17 cellular contexts compared by ENCODE assay signal in genomic region chr4:152903658-152904057, GRCh38. TPM values are rescaled to one million over a fixed set of nuclear protein-coding genes. Genes with fewer than 3 reads are reported as not detected.
DNase-seq lines count a peak whose midpoint lies in the region; ATAC-seq and TF ChIP-seq lines count a peak whose summit lies in the region.
"Had no signal": no experiment of that assay in that cellular context is flagged by ENCODE, and none has a peak within 500 bp of the region (broad histone marks: within the 10 kb centered on the region; RNA-seq: fewer than 3 reads in every experiment).

No MANE protein-coding gene starts in this region.

- H3K9ac ChIP-seq in PC-3 (ENCODE audit: low read length) (no peak overlapping the region), endodermal cell (ENCODE audit: extremely low read depth, low read length, poor library complexity, severe bottlenecking) (no peak overlapping the region)
- H3K9ac ChIP-seq: BLaER1 treated with 17β-estradiol and CSF1 and Interleukin-3, amounts not matched to agents 10 nM and 100 nM had no signal

- H3K27me3 ChIP-seq in PC-3 (ENCODE audit: low read length) (no peaks in the 10 kb centered on the region), endodermal cell (ENCODE audit: control insufficient read depth, insufficient read depth, low read length, poor library complexity, severe bottlenecking) (no peaks in the 10 kb centered on the region), prostate gland (replicated peaks; ENCODE audit: insufficient read depth) (no peaks in the 10 kb centered on the region), right cardiac atrium (ENCODE audit: control insufficient read depth, insufficient read depth) (no peaks in the 10 kb centered on the region)
- H3K27me3 ChIP-seq: BLaER1 treated with 17β-estradiol and CSF1 and Interleukin-3, amounts not matched to agents 10 nM and 100 nM had no signal

- no peaks in the 10 kb centered on the region for H3K4me1 Mint-ChIP-seq in endodermal cell
- H3K4me1 Mint-ChIP-seq: B cell had no signal

- no peak overlapping the region for H3K4me2 ChIP-seq in PC-3 (ENCODE audit: low read length)
- H3K4me2 ChIP-seq: A549; BLaER1 treated with 17β-estradiol and CSF1 and Interleukin-3, amounts not matched to agents 10 nM and 100 nM had no signal

- CTCF ChIA-PET in PC-3 (lab: Charles Lee): interaction anchor here (0.6 kb wide), 1 partner anchor 67 kb away, joined by 3 read pairs; no protein-coding TSS in a partner anchor

- no peaks in the 10 kb centered on the region for H3K79me2 ChIP-seq in PC-3 (ENCODE audit: low read length)

- peaks cover 4% of the 10 kb centered on the region for H3K9me3 Mint-ChIP-seq in endodermal cell
- H3K9me3 Mint-ChIP-seq: CD4-positive, alpha-beta T cell had no signal

- H3K9me2 ChIP-seq in PC-3 (replicated peaks; ENCODE audit: low read length): no peaks in the 10 kb centered on the region

- TF ChIP-seq CTCF in PC-3 (conservative IDR thresholded peaks at IDR 0.05; ENCODE audit: low read depth, low read length): no peak
- no peak for TF ChIP-seq CTCF in endodermal cell (conservative IDR thresholded peaks at IDR 0.05)
- no peak for TF ChIP-seq CTCF in prostate gland (IDR thresholded peaks at IDR 0.05)

- ATAC-seq in PC-3: peak; percentile 69
- no peak for ATAC-seq in right cardiac atrium
- ATAC-seq in SK-N-SH treated with all-trans-retinoic acid at 6 μM for 48 hours: no peak
- ATAC-seq: A549; CD8-positive, alpha-beta T cell had no signal

- H3K36me3 ChIP-seq in PC-3 (ENCODE audit: low read depth, low read length) (no peaks in the 10 kb centered on the region), endodermal cell (ENCODE audit: control insufficient read depth, insufficient read depth, low read length) (peaks cover 11% of the 10 kb centered on the region), prostate gland (no peaks in the 10 kb centered on the region)

- H3K36me3 Mint-ChIP-seq in endodermal cell (ENCODE audit: low read depth): peaks cover 25% of the 10 kb centered on the region

- DNase-seq in PC-3: no peak
- DNase-seq in endodermal cell: no peak
- DNase-seq in prostate gland (ENCODE audit: low spot score): peak; percentile 48
- DNase-seq in right cardiac atrium: no peak
- DNase-seq: 8988T; AML-193; Caco-2; Calu3; CD4-positive, alpha-beta T cell; CD8-positive, alpha-beta T cell; DMS79 treated with DMSO at 0.1 percent for 48 hours; GF-D8 had no signal

- intact Hi-C loops in PC-3 (cut with micrococcal nuclease): loop anchor here (5.0 kb wide), 2 partner anchors 34 to 41 kb away; partner anchors contain the start of gene FHDC1
- intact Hi-C loops in prostate gland (cut with DNase I): no loop called here
- intact Hi-C loops in right cardiac atrium (cut with DNase I): no loop called here

- H3K4me3 ChIP-seq in PC-3 (ENCODE audit: low read length) (no peak overlapping the region), endodermal cell (ENCODE audit: low read length) (no peak overlapping the region), prostate gland (no peak overlapping the region), right cardiac atrium (ENCODE audit: low read length) (no peak overlapping the region)
- H3K4me3 ChIP-seq: A549; BLaER1 treated with 17β-estradiol and CSF1 and Interleukin-3, amounts not matched to agents 10 nM and 100 nM had no signal

- no peaks in the 10 kb centered on the region for H3K27me3 Mint-ChIP-seq in endodermal cell (ENCODE audit: insufficient read depth)
- H3K27me3 Mint-ChIP-seq: B cell; CD4-positive, alpha-beta T cell had no signal

- no peak for TF ChIP-seq POLR2A in prostate gland (IDR thresholded peaks at IDR 0.05)

- no peak overlapping the region for H2AFZ ChIP-seq in PC-3 (ENCODE audit: low read length)

- POLR2A ChIA-PET in PC-3 (lab: Charles Lee; ENCODE audit: unreplicated experiment): no interaction called here

- peaks cover 4% of the 10 kb centered on the region; the same call in 1 of the 2 replicates for H3K4me1 ChIP-seq in PC-3 (ENCODE audit: insufficient read depth, low read length)
- no peaks in the 10 kb centered on the region for H3K4me1 ChIP-seq in endodermal cell (ENCODE audit: control insufficient read depth, insufficient read depth, low read length)
- H3K4me1 ChIP-seq in prostate gland (replicated peaks): no peaks in the 10 kb centered on the region
- no peaks in the 10 kb centered on the region for H3K4me1 ChIP-seq in right cardiac atrium (ENCODE audit: control insufficient read depth, insufficient read depth, low read length)
- H3K4me1 ChIP-seq: A549; BLaER1 treated with 17β-estradiol and CSF1 and Interleukin-3, amounts not matched to agents 10 nM and 100 nM; Caco-2 had no signal

- H3K27ac Mint-ChIP-seq in endodermal cell: peak overlapping the region; percentile 42
- H3K27ac Mint-ChIP-seq: B cell; CD4-positive, alpha-beta T cell; CD8-positive, alpha-beta T cell had no signal

- no peak overlapping the region for H3K4me3 Mint-ChIP-seq in endodermal cell
- H3K4me3 Mint-ChIP-seq: B cell; CD4-positive, alpha-beta T cell; CD8-positive, alpha-beta T cell had no signal

- no peaks in the 10 kb centered on the region for H4K20me1 ChIP-seq in PC-3 (ENCODE audit: low read length)
- H4K20me1 ChIP-seq: BLaER1 treated with 17β-estradiol and CSF1 and Interleukin-3, amounts not matched to agents 10 nM and 100 nM had no signal

- no peaks in the 10 kb centered on the region for H3F3A ChIP-seq in PC-3 (ENCODE audit: low read length, unreplicated experiment)

- no TSS peak for BruUV-seq in PC-3 (replicated peaks; lab: Mats Ljungman, UMichigan)

- H3K9me3 ChIP-seq in PC-3 (ENCODE audit: low read length) (no peaks in the 10 kb centered on the region), endodermal cell (ENCODE audit: control insufficient read depth, low read length) (no peaks in the 10 kb centered on the region), prostate gland (no peaks in the 10 kb centered on the region), right cardiac atrium (ENCODE audit: control insufficient read depth, low read length) (no peaks in the 10 kb centered on the region)
- H3K9me3 ChIP-seq: A549 had no signal

- H3K27ac ChIP-seq in PC-3 (ENCODE audit: low read length) (no peak overlapping the region), endodermal cell (ENCODE audit: low read depth, low read length) (no peak overlapping the region), prostate gland (peak overlapping the region; percentile 35 to 68), right cardiac atrium (ENCODE audit: low read length) (no peak overlapping the region)
- H3K27ac ChIP-seq: A549; BLaER1 treated with 17β-estradiol and CSF1 and Interleukin-3, amounts not matched to agents 10 nM and 100 nM; C4-2B had no signal

TF ChIP-seq in SK-N-SH treated with all-trans-retinoic acid at 6 μM for 48 hours, 23 proteins besides CTCF, POLR2A, EP300 and RAD21 (continues in another document):
- TF ChIP-seq ZFP3 (CRISPR knock-in tag; IDR thresholded peaks at IDR 0.05) (no peak), ZC3H10 (CRISPR knock-in tag; IDR thresholded peaks at IDR 0.05) (no peak), PATZ1 (CRISPR knock-in tag; IDR thresholded peaks at IDR 0.05; ENCODE audit: borderline replicate concordance) (no peak), ZFP30 (CRISPR knock-in tag; IDR thresholded peaks at IDR 0.05) (no peak), TCF4 (CRISPR knock-in tag; IDR thresholded peaks at IDR 0.05; ENCODE audit: borderline replicate concordance) (no peak), ZNF8 (CRISPR knock-in tag; IDR thresholded peaks at IDR 0.05) (no peak), OSR1 (CRISPR knock-in tag; IDR thresholded peaks at IDR 0.05) (no peak)
- TF ChIP-seq, protein P1, sequence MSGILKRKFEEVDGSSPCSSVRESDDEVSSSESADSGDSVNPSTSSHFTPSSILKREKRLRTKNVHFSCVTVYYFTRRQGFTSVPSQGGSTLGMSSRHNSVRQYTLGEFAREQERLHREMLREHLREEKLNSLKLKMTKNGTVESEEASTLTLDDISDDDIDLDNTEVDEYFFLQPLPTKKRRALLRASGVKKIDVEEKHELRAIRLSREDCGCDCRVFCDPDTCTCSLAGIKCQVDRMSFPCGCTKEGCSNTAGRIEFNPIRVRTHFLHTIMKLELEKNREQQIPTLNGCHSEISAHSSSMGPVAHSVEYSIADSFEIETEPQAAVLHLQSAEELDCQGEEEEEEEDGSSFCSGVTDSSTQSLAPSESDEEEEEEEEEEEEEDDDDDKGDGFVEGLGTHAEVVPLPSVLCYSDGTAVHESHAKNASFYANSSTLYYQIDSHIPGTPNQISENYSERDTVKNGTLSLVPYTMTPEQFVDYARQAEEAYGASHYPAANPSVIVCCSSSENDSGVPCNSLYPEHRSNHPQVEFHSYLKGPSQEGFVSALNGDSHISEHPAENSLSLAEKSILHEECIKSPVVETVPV (CRISPR knock-in tag; IDR thresholded peaks at IDR 0.05): no peak
- TF ChIP-seq, protein P2, sequence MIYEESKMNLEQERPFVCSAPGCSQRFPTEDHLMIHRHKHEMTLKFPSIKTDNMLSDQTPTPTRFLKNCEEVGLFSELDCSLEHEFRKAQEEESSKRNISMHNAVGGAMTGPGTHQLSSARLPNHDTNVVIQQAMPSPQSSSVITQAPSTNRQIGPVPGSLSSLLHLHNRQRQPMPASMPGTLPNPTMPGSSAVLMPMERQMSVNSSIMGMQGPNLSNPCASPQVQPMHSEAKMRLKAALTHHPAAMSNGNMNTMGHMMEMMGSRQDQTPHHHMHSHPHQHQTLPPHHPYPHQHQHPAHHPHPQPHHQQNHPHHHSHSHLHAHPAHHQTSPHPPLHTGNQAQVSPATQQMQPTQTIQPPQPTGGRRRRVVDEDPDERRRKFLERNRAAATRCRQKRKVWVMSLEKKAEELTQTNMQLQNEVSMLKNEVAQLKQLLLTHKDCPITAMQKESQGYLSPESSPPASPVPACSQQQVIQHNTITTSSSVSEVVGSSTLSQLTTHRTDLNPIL (CRISPR knock-in tag; IDR thresholded peaks at IDR 0.05; ENCODE audit: low read depth): no peak

RNA-seq across cellular contexts. Expression of gene FHDC1, which starts 32.5 kb away (rescaled TPM):
- total RNA-seq in PC-3 (2014; rRNA removed) (0.95 and 2.2 TPM in 2 replicates), endodermal cell (1 to 10 TPM; 2.5 to 7.9 TPM), prostate gland (10 to 100 TPM; 11.0 to 15.3 TPM), right cardiac atrium (1 to 10 TPM in 2 of 4 donors, under 1 TPM in 2; 0.37 to 1.3 (median 0.77) TPM)
- polyA plus RNA-seq in endodermal cell (2013, experiment 1 of 2): 3.2 TPM
- polyA plus RNA-seq in endodermal cell (2013, experiment 2 of 2): 2.2 TPM
- polyA plus RNA-seq in right cardiac atrium: 0.25 TPM

Comparison
In these comparisons a context has a peak if more than half of its experiments do, and no peak if none do; other contexts are left out.
1. H3K27ac ChIP-seq: peak in prostate gland (2 of 2); none in PC-3 (single experiment), endodermal cell (single experiment) and right cardiac atrium (single experiment).